8 cellular contexts compared by ENCODE assay signal in the genomic region with DNA sequence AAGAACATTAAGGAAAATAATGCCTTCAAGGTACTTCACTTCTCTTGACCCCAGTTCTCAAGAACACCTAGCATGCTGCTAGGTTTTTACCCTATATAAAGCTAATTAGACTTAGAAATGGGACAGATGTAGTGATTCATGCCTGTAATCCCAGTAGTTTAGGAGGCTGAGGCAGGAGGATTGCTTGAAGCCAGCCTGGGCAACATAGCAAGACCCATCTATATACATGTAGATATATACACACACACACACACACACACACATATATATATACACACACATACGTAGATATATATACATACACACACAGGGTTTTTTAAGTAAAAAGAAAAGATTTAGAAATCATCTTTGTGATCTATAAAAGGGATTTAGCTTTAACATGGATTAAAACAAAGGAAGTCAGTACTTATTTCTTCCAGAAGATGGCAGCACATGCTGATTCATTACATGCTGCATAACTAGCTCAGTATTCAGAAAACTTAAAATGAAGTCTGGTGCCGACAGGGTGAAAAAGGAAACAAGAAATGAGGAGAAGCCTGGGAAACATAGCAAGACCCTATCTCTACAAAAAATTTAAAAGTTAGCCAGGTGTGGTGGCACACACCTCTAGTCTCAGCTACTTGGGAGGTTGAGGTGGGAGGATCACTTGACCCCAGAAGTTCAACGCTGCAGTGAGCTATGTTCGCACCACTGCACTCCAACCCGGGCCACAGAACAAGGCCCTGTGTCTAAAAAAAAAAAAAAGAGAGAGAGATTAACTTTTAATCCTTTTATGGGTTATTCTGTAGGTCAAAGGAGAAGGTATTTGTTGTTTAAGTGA. TPM values are rescaled to one million over a fixed set of nuclear protein-coding genes. Genes with fewer than 3 reads are reported as not detected.
A peak's percentile ranks its signal among the peaks of the same experiment; 100 is the strongest.
DNase-seq lines count a peak whose midpoint lies in the region; ATAC-seq and TF ChIP-seq lines count a peak whose summit lies in the region.

No MANE protein-coding gene starts in this region.

- WGBS in adrenal gland, 4 donors, result 48 to 53% (median 51%) methylated on average over 5 of the region's 5 CpGs
- 51 to 60% (median 56%) methylated on average over 5 of the region's 5 CpGs for whole genome bisulfite sequencing in heart left ventricle, 4 donors

- H3K9me3 ChIP-seq in CD4-positive, alpha-beta memory T cell (ENCODE audit: control insufficient read depth in 1 of 2, low read length in 2 of 2), result no peaks in the 10 kb centered on the region
- no peaks in the 10 kb centered on the region for H3K9me3 ChIP-seq in adrenal gland (replicated peaks in 1 of 3)
- H3K9me3 ChIP-seq in heart left ventricle, result no peaks in the 10 kb centered on the region

- peak in 4 of 5 donors; percentile 63 to 72 (median 66) for DNase-seq in CD4-positive, alpha-beta memory T cell
- peak; percentile 56 for DNase-seq in GM13976 (ENCODE audit: low spot score)
- peak; percentile 41 for DNase-seq in NCI-H2227 treated with DMSO at 0.1 percent for 48 hours (lab: John Stamatoyannopoulos, UW)
- peak in 2 of 7 donors; percentile 12 to 26 for DNase-seq in adrenal gland
- peak in 1 of 5 donors; percentile 14 for DNase-seq in heart left ventricle
- DNase-seq in retina, result peak; percentile 52

- POLR2A ChIA-PET in CD4-positive, alpha-beta memory T cell (lab: Charles Lee; ENCODE audit: partially characterized antibody), result interaction anchor here (0.7 to 2.4 kb wide), 10 partner anchors 25 to 363 kb away, joined by 3 to 25 read pairs (median 8); a partner anchor contains a TSS

- no peak for TF ChIP-seq POLR2A in adrenal gland (IDR thresholded peaks at IDR 0.05)
- TF ChIP-seq POLR2A in heart left ventricle (IDR thresholded peaks at IDR 0.05), result no peak

- H3K4me3 ChIP-seq in CD4-positive, alpha-beta memory T cell (ENCODE audit: low read length in 2 of 2), result no peak overlapping the region
- H3K4me3 ChIP-seq in adrenal gland (no peak overlapping the region), heart left ventricle (no peak overlapping the region)

- no peaks in the 10 kb centered on the region for H3K27me3 ChIP-seq in CD4-positive, alpha-beta memory T cell (ENCODE audit: insufficient read depth, low read length)
- H3K27me3 ChIP-seq in adrenal gland, result no peaks in the 10 kb centered on the region
- H3K27me3 ChIP-seq in heart left ventricle, result no peaks in the 10 kb centered on the region

- intact Hi-C loops in CD4-positive, alpha-beta memory T cell (cut with micrococcal nuclease), result loop anchor here (1.0 kb wide), 4 partner anchors 29 to 379 kb away; a partner anchor contains a TSS
- intact Hi-C loops in adrenal gland (cut with DNase I), result no loop called here
- intact Hi-C loops in heart left ventricle (cut with DNase I), result loop anchor here in 4 of 10 donors (5.0 to 10.0 kb wide), 6 partner anchors 172 to 612 kb away; a partner anchor contains a TSS

- no peaks in the 10 kb centered on the region for H3K9me3 Mint-ChIP-seq in CD4-positive, alpha-beta memory T cell

- TF ChIP-seq CTCF in GM13976 (IDR thresholded peaks at IDR 0.05; ENCODE audit: borderline replicate concordance, control extremely low read depth, extremely low read depth, insufficient read depth, missing control alignments) (peak; percentile 46), adrenal gland (IDR thresholded peaks at IDR 0.05) (peak; percentile 48 to 86 (median 81)), heart left ventricle (IDR thresholded peaks at IDR 0.05) (peak; percentile 69 to 83 (median 76))

- ATAC-seq in heart left ventricle, result peak; percentile 29 to 77 (median 72)
- ATAC-seq in GM21723 (IDR thresholded peaks at IDR 0.05; ENCODE audit: unreplicated experiment), result no peak
- ATAC-seq in GM19023 (IDR thresholded peaks at IDR 0.05; ENCODE audit: unreplicated experiment), result no peak

- H3K27me3 Mint-ChIP-seq in CD4-positive, alpha-beta memory T cell, result no peaks in the 10 kb centered on the region

- peaks cover 33 to 38% of the 10 kb centered on the region in 2 donors for H3K36me3 Mint-ChIP-seq in CD4-positive, alpha-beta memory T cell

- CTCF ChIA-PET in CD4-positive, alpha-beta memory T cell (lab: Charles Lee; ENCODE audit: partially characterized antibody), result interaction anchor here (0.7 to 6.0 kb wide), 62 partner anchors 9 to 860 kb away, joined by 3 to 133 read pairs (median 5); a partner anchor contains a TSS

- H3K4me1 Mint-ChIP-seq in CD4-positive, alpha-beta memory T cell, result peaks cover 4 to 6% (median 5%) of the 10 kb centered on the region in 4 donors

- peak overlapping the region; percentile 22 to 64 (median 44) for H3K4me3 Mint-ChIP-seq in CD4-positive, alpha-beta memory T cell

- peaks cover 16% of the 10 kb centered on the region for H3K36me3 ChIP-seq in CD4-positive, alpha-beta memory T cell (ENCODE audit: insufficient read depth, low read length)
- H3K36me3 ChIP-seq in adrenal gland (replicated peaks in 1 of 2), result peaks cover 0 to 47% of the 10 kb centered on the region in 2 donors
- H3K36me3 ChIP-seq in heart left ventricle, result peaks cover 0 to 96% (median 67%) of the 10 kb centered on the region in 9 donors

- peaks cover 4% of the 10 kb centered on the region for H3K4me1 ChIP-seq in CD4-positive, alpha-beta memory T cell (ENCODE audit: insufficient read depth, low read length)
- H3K4me1 ChIP-seq in adrenal gland (replicated peaks in 1 of 2) (no peaks in the 10 kb centered on the region), heart left ventricle (peaks cover 0 to 4% (median 0%) of the 10 kb centered on the region in 12 donors)

- peak overlapping the region in 6 of 7 donors; percentile 48 to 84 (median 74) for H3K27ac Mint-ChIP-seq in CD4-positive, alpha-beta memory T cell

- no peak overlapping the region for H3K27ac ChIP-seq in CD4-positive, alpha-beta memory T cell (ENCODE audit: low read depth, low read length)
- H3K27ac ChIP-seq in adrenal gland, result no peak overlapping the region
- H3K27ac ChIP-seq in heart left ventricle, result no peak overlapping the region

- in situ Hi-C loops in GM13976 (cut with MboI; ENCODE audit: low sequenced_read_pairs, unreplicated experiment), result loop anchor here (10.0 kb wide), 1 partner anchor 312 kb away; no protein-coding TSS in a partner anchor

RNA-seq across cellular contexts. Expression of a gene that starts 28.5 kb away (rescaled TPM):
- total RNA-seq in CD4-positive, alpha-beta memory T cell, result 10 to 100 TPM; 39.6 to 46.4 TPM
- polyA plus RNA-seq in CD4-positive, alpha-beta memory T cell, result 100 to 1,000 TPM; 150 to 163 TPM
- total RNA-seq in adrenal gland, result 10 to 100 TPM; 26.8 to 67.8 (median 52.1) TPM
- 100 to 1,000 TPM in 1 of 3 donors, 10 to 100 TPM in 2; 57.0 to 144 (median 95.2) TPM for polyA plus RNA-seq in adrenal gland
- 10 to 100 TPM; 44.1 to 76.2 (median 59.9) TPM for total RNA-seq in heart left ventricle
- polyA plus RNA-seq in heart left ventricle, result 100 to 1,000 TPM; 102 to 119 TPM

Comparison
In these comparisons a context has a peak if more than half of its experiments do, and no peak if none do; other contexts are left out.
1. ATAC-seq: peak in heart left ventricle (4 of 4); none in GM21723 (single experiment) and GM19023 (single experiment).
2. Peak in every context shown above with its lines, with median percentiles within 50 percentile points of each other: CTCF ChIP-seq.